Comparison of ENCODE assay signal across 30 cellular contexts in the genomic region with DNA sequence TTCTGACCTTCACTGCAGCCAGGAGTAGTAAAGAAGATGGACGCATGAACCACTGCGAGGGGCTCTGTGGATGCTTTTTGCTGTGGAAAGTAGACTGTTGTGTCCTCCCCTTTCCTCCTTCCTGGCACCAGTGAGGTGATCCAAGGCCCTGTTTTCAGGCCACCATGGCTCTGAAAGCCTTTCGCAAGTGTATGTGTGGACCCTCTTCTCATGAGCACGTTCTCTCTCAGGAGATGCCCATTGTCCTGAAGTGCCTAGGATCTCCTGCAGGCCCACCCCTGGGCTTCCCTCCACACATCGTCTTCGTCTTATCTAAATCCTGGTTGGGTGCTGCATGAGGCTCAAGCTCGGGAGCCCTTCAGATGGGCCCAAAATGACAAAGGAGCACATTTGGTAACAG.
"Had no signal": no experiment of that assay in that cellular context is flagged by ENCODE, and none has a peak within 500 bp of the region (broad histone marks: within the 10 kb centered on the region; RNA-seq: fewer than 3 reads in every experiment).

No MANE protein-coding gene starts in this region.

- H3K27me3 Mint-ChIP-seq: activated CD4-positive, alpha-beta memory T cell treated with anti-CD3 and anti-CD28 coated beads for 36 hours; activated CD4-positive, alpha-beta T cell treated with anti-CD3 and anti-CD28 coated beads for 36 hours; activated naive CD8-positive, alpha-beta T cell treated with anti-CD3 and anti-CD28 coated beads, Interleukin-2, amount 10 ng/mL, durations not matched to agents 7 days and 5 days; activated T-cell treated with anti-CD3 and anti-CD28 coated beads, Interleukin-2, amount 50 U/mL, for 24 hours had no signal

- H3K36me3 Mint-ChIP-seq: activated CD4-positive, alpha-beta memory T cell treated with anti-CD3 and anti-CD28 coated beads for 36 hours; activated naive CD4-positive, alpha-beta T cell treated with anti-CD3 and anti-CD28 coated beads, Interleukin-2, amount 10 ng/mL, durations not matched to agents 7 days and 5 days; activated naive CD4-positive, alpha-beta T cell treated with anti-CD3 and anti-CD28 coated beads, Interleukin-2, amount 50 U/mL, for 72 hours; activated naive CD8-positive, alpha-beta T cell treated with anti-CD3 and anti-CD28 coated beads, Interleukin-2, amount 10 ng/mL, durations not matched to agents 7 days and 5 days; brain had no signal

- H3K27me3 ChIP-seq: ascending aorta, breast epithelium, cardiac muscle cell, esophagus muscularis mucosa, foreskin keratinocyte, gastrocnemius medialis, heart left ventricle had no signal

- H3K4me3 ChIP-seq: ascending aorta, breast epithelium, cardiac muscle cell, esophagus muscularis mucosa, gastrocnemius medialis, heart left ventricle had no signal

- H3K4me1 ChIP-seq: ascending aorta, breast epithelium, esophagus muscularis mucosa, foreskin keratinocyte, gastrocnemius medialis had no signal

- H3K9me3 Mint-ChIP-seq: activated CD4-positive, alpha-beta memory T cell treated with anti-CD3 and anti-CD28 coated beads for 36 hours; activated CD4-positive, alpha-beta T cell treated with anti-CD3 and anti-CD28 coated beads, Interleukin-2, amount 10 ng/mL, durations not matched to agents 24 days and 14 days; activated naive CD4-positive, alpha-beta T cell treated with anti-CD3 and anti-CD28 coated beads, Interleukin-2, amount 10 ng/mL, durations not matched to agents 7 days and 5 days; activated naive CD4-positive, alpha-beta T cell treated with anti-CD3 and anti-CD28 coated beads, Interleukin-2, amount 50 U/mL, for 72 hours; activated T-cell treated with anti-CD3 and anti-CD28 coated beads, Interleukin-2, amount 50 U/mL, for 24 hours; effector memory CD8-positive, alpha-beta T cell had no signal

- H3K4me1 Mint-ChIP-seq: activated CD4-positive, alpha-beta T cell treated with anti-CD3 and anti-CD28 coated beads, Interleukin-2, amount 10 ng/mL, durations not matched to agents 24 days and 14 days; activated naive CD4-positive, alpha-beta T cell treated with anti-CD3 and anti-CD28 coated beads, Interleukin-2, amount 10 ng/mL, durations not matched to agents 7 days and 5 days; activated naive CD8-positive, alpha-beta T cell treated with anti-CD3 and anti-CD28 coated beads, Interleukin-2, amount 10 ng/mL, durations not matched to agents 7 days and 5 days; brain had no signal

- H3K27ac Mint-ChIP-seq: activated CD4-positive, alpha-beta memory T cell treated with anti-CD3 and anti-CD28 coated beads for 36 hours; activated CD4-positive, alpha-beta T cell treated with anti-CD3 and anti-CD28 coated beads for 36 hours; activated CD4-positive, alpha-beta T cell treated with anti-CD3 and anti-CD28 coated beads, Interleukin-2, amount 10 ng/mL, durations not matched to agents 24 days and 14 days; activated CD8-positive, alpha-beta T cell treated with anti-CD3 and anti-CD28 coated beads, Interleukin-2, amount 10 ng/mL, durations not matched to agents 7 days and 5 days; activated naive CD4-positive, alpha-beta T cell treated with anti-CD3 and anti-CD28 coated beads, Interleukin-2, amount 10 ng/mL, durations not matched to agents 7 days and 5 days; activated naive CD4-positive, alpha-beta T cell treated with anti-CD3 and anti-CD28 coated beads, Interleukin-2, amount 50 U/mL, for 72 hours; activated naive CD8-positive, alpha-beta T cell treated with anti-CD3 and anti-CD28 coated beads, Interleukin-2, amount 10 ng/mL, durations not matched to agents 7 days and 5 days; activated T-cell treated with anti-CD3 and anti-CD28 coated beads, Interleukin-2, amount 50 U/mL, for 24 hours; activated T-cell treated with anti-CD3 and anti-CD28 coated beads, Interleukin-2, amount 50 U/mL, for 72 hours; brain; effector memory CD8-positive, alpha-beta T cell had no signal

- H3K27ac ChIP-seq: ascending aorta, breast epithelium, cardiac muscle cell, esophagus muscularis mucosa, foreskin keratinocyte, gastrocnemius medialis, heart left ventricle had no signal

- DNase-seq: activated CD4-positive, alpha-beta memory T cell treated with anti-CD3 and anti-CD28 coated beads for 36 hours; activated CD4-positive, alpha-beta T cell treated with anti-CD3 and anti-CD28 coated beads for 36 hours; activated CD4-positive, alpha-beta T cell treated with anti-CD3 and anti-CD28 coated beads, Interleukin-2, amount 10 ng/mL, durations not matched to agents 24 days and 14 days; activated CD4-positive, CD25-positive, alpha-beta regulatory T cell; activated CD4-positive, CD25-positive, alpha-beta regulatory T cell treated with anti-CD3 and anti-CD28 coated beads, Interleukin-2, amount 50 U/mL, for 72 hours; activated CD8-positive, alpha-beta T cell treated with anti-CD3 and anti-CD28 coated beads, Interleukin-2, amount 10 ng/mL, durations not matched to agents 7 days and 5 days; activated gamma-delta T cell; activated naive CD4-positive, alpha-beta T cell; activated naive CD4-positive, alpha-beta T cell treated with anti-CD3 and anti-CD28 coated beads, Interleukin-2, amount 10 ng/mL, durations not matched to agents 7 days and 5 days; activated naive CD8-positive, alpha-beta T cell treated with anti-CD3 and anti-CD28 coated beads, Interleukin-2, amount 10 ng/mL, durations not matched to agents 7 days and 5 days; activated T-cell treated with anti-CD3 and anti-CD28 coated beads for 4 hours; activated T-cell treated with anti-CD3 and anti-CD28 coated beads, Interleukin-2, amount 50 U/mL, for 24 hours; activated T-cell treated with anti-CD3 and anti-CD28 coated beads, Interleukin-2, amount 50 U/mL, for 72 hours; central memory CD4-positive, alpha-beta T cell; cortex of kidney; dermis blood vessel endothelial cell; effector CD4-positive, alpha-beta T cell; effector memory CD8-positive, alpha-beta T cell; erythroblast; foreskin keratinocyte; gastrocnemius medialis; glutamatergic neuron; heart left ventricle; T-helper 2 cell had no signal

- H3K9me3 ChIP-seq: ascending aorta, breast epithelium, gastrocnemius medialis had no signal

- H3K36me3 ChIP-seq: ascending aorta, breast epithelium, cardiac muscle cell, esophagus muscularis mucosa, gastrocnemius medialis, heart left ventricle had no signal

- H3K4me3 Mint-ChIP-seq: activated CD4-positive, alpha-beta memory T cell treated with anti-CD3 and anti-CD28 coated beads for 36 hours; activated CD4-positive, alpha-beta T cell treated with anti-CD3 and anti-CD28 coated beads for 36 hours; activated CD4-positive, alpha-beta T cell treated with anti-CD3 and anti-CD28 coated beads, Interleukin-2, amount 10 ng/mL, durations not matched to agents 24 days and 14 days; activated CD8-positive, alpha-beta T cell treated with anti-CD3 and anti-CD28 coated beads, Interleukin-2, amount 10 ng/mL, durations not matched to agents 7 days and 5 days; activated naive CD4-positive, alpha-beta T cell treated with anti-CD3 and anti-CD28 coated beads, Interleukin-2, amount 10 ng/mL, durations not matched to agents 7 days and 5 days; activated naive CD8-positive, alpha-beta T cell treated with anti-CD3 and anti-CD28 coated beads, Interleukin-2, amount 10 ng/mL, durations not matched to agents 7 days and 5 days; activated T-cell treated with anti-CD3 and anti-CD28 coated beads, Interleukin-2, amount 50 U/mL, for 24 hours; activated T-cell treated with anti-CD3 and anti-CD28 coated beads, Interleukin-2, amount 50 U/mL, for 72 hours; brain; effector memory CD8-positive, alpha-beta T cell had no signal
